In genomic region chr10:70820976-70821750, GRCh38 we compare ENCODE assay signal across 2 cellular contexts.
A peak's percentile ranks its signal among the peaks of the same experiment; 100 is the strongest.
TF ChIP-seq lines count a peak whose summit lies in the region.

No MANE protein-coding gene starts in this region.

TF ChIP-seq in GM23338, 12 proteins besides CTCF, POLR2A, EP300 and RAD21:
- no peak for TF ChIP-seq ZNF462 (CRISPR knock-in tag; IDR thresholded peaks at IDR 0.05)
- no peak for TF ChIP-seq REST (IDR thresholded peaks at IDR 0.05; ENCODE audit: unreplicated experiment)
- TF ChIP-seq ZNF114 (CRISPR knock-in tag; IDR thresholded peaks at IDR 0.05): no peak
- TF ChIP-seq STAT1 (IDR thresholded peaks at IDR 0.05; ENCODE audit: unreplicated experiment): no peak
- TF ChIP-seq NANOG (IDR thresholded peaks at IDR 0.05; ENCODE audit: borderline replicate concordance): no peak
- no peak for TF ChIP-seq ETS1 (IDR thresholded peaks at IDR 0.05)
- no peak for TF ChIP-seq ZNF331 (CRISPR knock-in tag; IDR thresholded peaks at IDR 0.05; ENCODE audit: low read depth)
- TF ChIP-seq JUNB (IDR thresholded peaks at IDR 0.05; ENCODE audit: unreplicated experiment): no peak
- no peak for TF ChIP-seq POLR2AphosphoS5 (IDR thresholded peaks at IDR 0.05; ENCODE audit: low read depth)
- TF ChIP-seq CREB1 (CRISPR knock-in tag; IDR thresholded peaks at IDR 0.05; ENCODE audit: low read depth): no peak
- no peak for TF ChIP-seq EZH2phosphoT487 (IDR thresholded peaks at IDR 0.05; ENCODE audit: unreplicated experiment)
- TF ChIP-seq EZH2 (IDR thresholded peaks at IDR 0.05; ENCODE audit: low read depth, unreplicated experiment): no peak

TF ChIP-seq in neural cell, 6 proteins besides CTCF, POLR2A, EP300 and RAD21:
- TF ChIP-seq POLR2AphosphoS5 (IDR thresholded peaks at IDR 0.05): no peak
- TF ChIP-seq TAF1 (IDR thresholded peaks at IDR 0.05; ENCODE audit: low read depth): no peak
- TF ChIP-seq SMC3 (conservative IDR thresholded peaks at IDR 0.05; ENCODE audit: poor library complexity): peak; percentile 46
- no peak for TF ChIP-seq EZH2 (IDR thresholded peaks at IDR 0.05; ENCODE audit: borderline replicate concordance, insufficient read depth, low read length, poor library complexity, severe bottlenecking)
- TF ChIP-seq REST (IDR thresholded peaks at IDR 0.05; ENCODE audit: borderline replicate concordance): no peak
